In the genomic region with DNA sequence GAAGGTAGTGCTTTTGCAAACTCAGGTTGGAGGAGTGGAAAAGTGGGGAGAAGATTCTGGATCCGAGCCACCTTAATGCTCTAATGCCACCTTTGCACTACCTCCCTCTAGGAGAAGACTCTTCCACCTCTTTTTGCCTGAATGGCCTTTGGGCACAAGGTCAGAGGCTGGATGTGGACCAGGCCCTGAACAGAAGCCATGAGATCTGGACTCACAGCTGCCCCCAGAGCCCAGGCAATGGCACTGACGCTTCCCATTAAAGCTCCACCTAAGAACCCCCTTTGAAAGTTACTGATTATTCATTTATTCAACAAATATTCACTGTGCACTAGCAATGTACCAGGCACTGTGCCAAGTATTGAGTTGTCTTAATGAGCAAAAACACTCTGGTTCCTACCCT, we compare ENCODE assay signal across 18 cellular contexts. TPM values are rescaled to one million over a fixed set of nuclear protein-coding genes. Genes with fewer than 3 reads are reported as not detected.
DNase-seq lines count a peak whose midpoint lies in the region; ATAC-seq lines count a peak whose summit lies in the region.
"Had no signal": no experiment of that assay in that cellular context is flagged by ENCODE, and none has a peak within 500 bp of the region (broad histone marks: within the 10 kb centered on the region; RNA-seq: fewer than 3 reads in every experiment).

No MANE protein-coding gene starts in this region.

- peak overlapping the region; percentile 10 for H3K27ac ChIP-seq in cingulate gyrus (ENCODE audit: low read depth, low read length)
- H3K27ac ChIP-seq in CD4-positive, alpha-beta memory T cell (ENCODE audit: low read depth, low read length), result no peak overlapping the region
- H3K27ac ChIP-seq: 22Rv1, C4-2B, left ventricle myocardium inferior, tibial artery had no signal

- no peaks in the 10 kb centered on the region for H3K9me3 Mint-ChIP-seq in CD4-positive, alpha-beta memory T cell
- H3K9me3 Mint-ChIP-seq: activated CD4-positive, alpha-beta T cell treated with anti-CD3 and anti-CD28 coated beads, Interleukin-2, amount 10 ng/mL, durations not matched to agents 24 days and 14 days; activated naive CD4-positive, alpha-beta T cell treated with anti-CD3 and anti-CD28 coated beads, Interleukin-2, amount 50 U/mL, for 72 hours had no signal

- POLR2A ChIA-PET in CD4-positive, alpha-beta memory T cell (lab: Charles Lee; ENCODE audit: partially characterized antibody), result interaction anchor here (5.0 kb wide), 1 partner anchor 54 kb away, joined by 42 read pairs; a partner anchor contains a TSS

- CTCF ChIA-PET in CD4-positive, alpha-beta memory T cell (lab: Charles Lee; ENCODE audit: partially characterized antibody), result interaction anchor here (1.0 to 4.7 kb wide), 9 partner anchors 10 to 224 kb away, joined by 3 to 56 read pairs (median 3); a partner anchor contains a TSS

- no peaks in the 10 kb centered on the region for H3K9me3 ChIP-seq in CD4-positive, alpha-beta memory T cell (ENCODE audit: control insufficient read depth in 1 of 2, low read length in 2 of 2)
- H3K9me3 ChIP-seq: left ventricle myocardium inferior, tibial artery had no signal

- H3K4me3 Mint-ChIP-seq in CD4-positive, alpha-beta memory T cell, result no peak overlapping the region
- H3K4me3 Mint-ChIP-seq: activated CD4-positive, alpha-beta T cell treated with anti-CD3 and anti-CD28 coated beads, Interleukin-2, amount 10 ng/mL, durations not matched to agents 24 days and 14 days had no signal

- peaks cover 0 to 4% (median 2%) of the 10 kb centered on the region in 4 donors for H3K4me1 Mint-ChIP-seq in CD4-positive, alpha-beta memory T cell

- H3K27ac Mint-ChIP-seq in CD4-positive, alpha-beta memory T cell, result no peak overlapping the region
- H3K27ac Mint-ChIP-seq: activated CD4-positive, alpha-beta T cell treated with anti-CD3 and anti-CD28 coated beads, Interleukin-2, amount 10 ng/mL, durations not matched to agents 24 days and 14 days; activated naive CD4-positive, alpha-beta T cell treated with anti-CD3 and anti-CD28 coated beads, Interleukin-2, amount 50 U/mL, for 72 hours had no signal

- no peaks in the 10 kb centered on the region for H3K27me3 ChIP-seq in CD4-positive, alpha-beta memory T cell (ENCODE audit: insufficient read depth, low read length)

- no peaks in the 10 kb centered on the region for H3K36me3 ChIP-seq in CD4-positive, alpha-beta memory T cell (ENCODE audit: insufficient read depth, low read length)
- H3K36me3 ChIP-seq: left ventricle myocardium inferior, tibial artery had no signal

- intact Hi-C loops in CD4-positive, alpha-beta memory T cell (cut with micrococcal nuclease), result no loop called here

- ATAC-seq in HG02938 (IDR thresholded peaks at IDR 0.05; ENCODE audit: unreplicated experiment) (no peak), GM18520 (IDR thresholded peaks at IDR 0.05; ENCODE audit: unreplicated experiment) (no peak)

- no peak overlapping the region for H3K4me3 ChIP-seq in CD4-positive, alpha-beta memory T cell (ENCODE audit: low read length in 2 of 2)
- H3K4me3 ChIP-seq: left ventricle myocardium inferior, smooth muscle cell, tibial artery had no signal

- H3K4me1 ChIP-seq in CD4-positive, alpha-beta memory T cell (ENCODE audit: insufficient read depth, low read length), result peaks cover under 1% of the 10 kb centered on the region

- no peaks in the 10 kb centered on the region for H3K36me3 Mint-ChIP-seq in CD4-positive, alpha-beta memory T cell
- H3K36me3 Mint-ChIP-seq: activated naive CD4-positive, alpha-beta T cell treated with anti-CD3 and anti-CD28 coated beads, Interleukin-2, amount 50 U/mL, for 72 hours had no signal

- DNase-seq in NCI-H82 (lab: John Stamatoyannopoulos, UW) (peak; percentile 29), NCI-H82 treated with DMSO at 0.1 percent for 48 hours (lab: John Stamatoyannopoulos, UW; ENCODE audit: unreplicated experiment) (no peak)
- DNase-seq in CD4-positive, alpha-beta memory T cell, result no peak
- DNase-seq: left ventricle myocardium inferior, NCI-H187, tibial artery had no signal

- H3K27me3 Mint-ChIP-seq in CD4-positive, alpha-beta memory T cell, result no peaks in the 10 kb centered on the region

RNA-seq across cellular contexts. Expression of a gene that starts 3.2 kb away (rescaled TPM):
- not detected for total RNA-seq in CD4-positive, alpha-beta memory T cell
- not detected for polyA plus RNA-seq in CD4-positive, alpha-beta memory T cell
- total RNA-seq: activated CD4-positive, alpha-beta T cell treated with anti-CD3 and anti-CD28 coated beads, Interleukin-2, amount 10 ng/mL, durations not matched to agents 24 days and 14 days; bronchial epithelial cell; H4; smooth muscle cell had no signal

RNA-seq across cellular contexts. Expression of a gene that starts 5.5 kb away (rescaled TPM):
- 10 to 100 TPM; 65.8 to 76.9 TPM for total RNA-seq in CD4-positive, alpha-beta memory T cell
- 10 to 100 TPM; 27.0 to 50.8 TPM for polyA plus RNA-seq in CD4-positive, alpha-beta memory T cell

RNA-seq across cellular contexts. Expression of a gene that starts 17.6 kb away (rescaled TPM):
- under 1 TPM; 0.22 to 0.52 TPM for total RNA-seq in CD4-positive, alpha-beta memory T cell
- polyA plus RNA-seq in CD4-positive, alpha-beta memory T cell, result not detected
- total RNA-seq: bronchial epithelial cell, fibroblast of villous mesenchyme, H4, myocyte had no signal

RNA-seq across cellular contexts. Expression of a gene that starts 18.4 kb away (rescaled TPM):
- 10 to 100 TPM; 44.1 to 46.6 TPM for total RNA-seq in CD4-positive, alpha-beta memory T cell
- 10 to 100 TPM in 1 of 2 donors, 1 to 10 TPM in 1; 9.2 to 18.6 TPM for polyA plus RNA-seq in CD4-positive, alpha-beta memory T cell

RNA-seq across cellular contexts. Expression of a gene that starts 43.2 kb away (rescaled TPM):
- total RNA-seq in CD4-positive, alpha-beta memory T cell, result 1 to 10 TPM; 1.0 to 1.1 TPM
- polyA plus RNA-seq in CD4-positive, alpha-beta memory T cell, result not detected
- total RNA-seq: activated CD4-positive, alpha-beta T cell treated with anti-CD3 and anti-CD28 coated beads, Interleukin-2, amount 10 ng/mL, durations not matched to agents 24 days and 14 days; H4 had no signal
